In genomic region chr1:17125756-17126237, GRCh38 we compare ENCODE assay signal across 8 cellular contexts. TPM values are rescaled to one million over a fixed set of nuclear protein-coding genes. Genes with fewer than 3 reads are reported as not detected.
A peak's percentile ranks its signal among the peaks of the same experiment; 100 is the strongest.
DNase-seq lines count a peak whose midpoint lies in the region; ATAC-seq and TF ChIP-seq lines count a peak whose summit lies in the region.

No MANE protein-coding gene starts in this region.

- TF ChIP-seq POLR2A in upper lobe of left lung (IDR thresholded peaks at IDR 0.05) = no peak

- peak; percentile 97 for TF ChIP-seq RAD21 in SK-N-SH (IDR thresholded peaks at IDR 0.05; ENCODE audit: low read length)

- H3K9ac ChIP-seq in SK-N-SH = no peak overlapping the region

- H3K36me3 ChIP-seq in SK-N-SH (replicated peaks in 1 of 2; ENCODE audit: control insufficient read depth in 1 of 2, insufficient read depth in 2 of 2, low read length in 1 of 2) (no peaks in the 10 kb centered on the region), upper lobe of left lung (no peaks in the 10 kb centered on the region)

- peak overlapping the region in 1 of 2 experiments; percentile 12; a peak in 1 of 4 replicates for H3K4me3 ChIP-seq in SK-N-SH (ENCODE audit: low read depth in 2 of 2, low read length in 1 of 2)
- H3K4me3 ChIP-seq in upper lobe of left lung = no peak overlapping the region

- H4K20me1 ChIP-seq in SK-N-SH (ENCODE audit: insufficient read depth) = no peaks in the 10 kb centered on the region

- 26% methylated on average over 16 of the region's 16 CpGs for WGBS in SK-N-SH (ENCODE audit: low lambda C conversion rate)
- 18 to 50% methylated on average over 5 to 16 of the region's 16 CpGs for WGBS in upper lobe of left lung, 2 donors

- intact Hi-C loops in posterior cingulate gyrus (cut with DNase I) = loop anchor here (1.0 to 2.0 kb wide), 4 partner anchors 67 to 281 kb away; no protein-coding TSS in a partner anchor

- no peaks in the 10 kb centered on the region for H3K79me2 ChIP-seq in SK-N-SH (ENCODE audit: insufficient read depth)

- peak; percentile 94 for DNase-seq in GM03348 (ENCODE audit: low spot score)
- peak; percentile 76 for DNase-seq in LHCN-M2 (ENCODE audit: low read depth)
- DNase-seq in SK-N-SH = peak; percentile 90
- DNase-seq in activated naive CD4-positive, alpha-beta T cell treated with Interleukin-2 at 50 U/mL for 16 hours = peak; percentile 82
- peak; percentile 92 for DNase-seq in glomerular visceral epithelial cell (ENCODE audit: extremely low spot score)
- peak; percentile 70 to 98 (median 92) for DNase-seq in posterior cingulate gyrus
- peak; percentile 91 to 94 for DNase-seq in upper lobe of left lung

- no peaks in the 10 kb centered on the region for H3K27me3 ChIP-seq in SK-N-SH (ENCODE audit: insufficient read depth)
- no peaks in the 10 kb centered on the region for H3K27me3 ChIP-seq in upper lobe of left lung

- ATAC-seq in upper lobe of left lung (ENCODE audit: low FRiP score in 2 of 2) (peak; percentile 87 to 91), GM18517 (IDR thresholded peaks at IDR 0.05; ENCODE audit: unreplicated experiment) (no peak)

- H3K9me3 ChIP-seq in SK-N-SH (no peaks in the 10 kb centered on the region), upper lobe of left lung (no peaks in the 10 kb centered on the region)

- H3K27ac ChIP-seq in SK-N-SH (ENCODE audit: low read depth in 2 of 2, low read length in 1 of 2) (no peak overlapping the region), upper lobe of left lung (no peak overlapping the region)

- POLR2A ChIA-PET in SK-N-SH (lab: Yijun Ruan, JAX) = no interaction called here

- no peak for TF ChIP-seq EP300 in SK-N-SH (IDR thresholded peaks at IDR 0.05; ENCODE audit: borderline replicate concordance in 1 of 2, low read depth in 1 of 2, low read length in 1 of 2)
- no peak for TF ChIP-seq EP300 in upper lobe of left lung (IDR thresholded peaks at IDR 0.05)

- peaks cover 38% of the 10 kb centered on the region for H3F3A ChIP-seq in SK-N-SH (replicated peaks; ENCODE audit: insufficient read depth)

- H3K9me2 ChIP-seq in SK-N-SH = no peaks in the 10 kb centered on the region

- no peak overlapping the region for H3K4me2 ChIP-seq in SK-N-SH

- H3K4me1 ChIP-seq in SK-N-SH (ENCODE audit: control insufficient read depth in 1 of 2, insufficient read depth in 2 of 2, low read depth in 1 of 2, low read length in 1 of 2) = peaks cover 0 to 32% of the 10 kb centered on the region in 2 experiments; a peak in 3 of 4 replicates
- H3K4me1 ChIP-seq in upper lobe of left lung = peaks cover 16 to 42% (median 27%) of the 10 kb centered on the region in 4 donors

- CTCF ChIA-PET in SK-N-SH (lab: Yijun Ruan, JAX) = interaction anchor here (0.5 to 24.7 kb wide), 73 partner anchors 8 to 285 kb away, joined by 3 to 462 read pairs (median 5); partner anchors contain the start of genes PADI1 and PADI3

- H2AFZ ChIP-seq in SK-N-SH (ENCODE audit: low read depth) = peak overlapping the region; percentile 92; the same call in 1 of the 2 replicates

- TF ChIP-seq CTCF in SK-N-SH (IDR thresholded peaks at IDR 0.05) (peak; percentile 94), upper lobe of left lung (IDR thresholded peaks at IDR 0.05) (peak; percentile 80 to 94 (median 88))

TF ChIP-seq in SK-N-SH, 30 proteins besides CTCF, POLR2A, EP300 and RAD21:
- TF ChIP-seq USF1 (IDR thresholded peaks at IDR 0.05; ENCODE audit: borderline replicate concordance, low read depth) = no peak
- TF ChIP-seq CHD2 (IDR thresholded peaks at IDR 0.05; ENCODE audit: low read length, partially characterized antibody) = no peak
- no peak for TF ChIP-seq TEAD4 (IDR thresholded peaks at IDR 0.05; ENCODE audit: borderline replicate concordance, insufficient read depth)
- TF ChIP-seq POLR2AphosphoS5 (IDR thresholded peaks at IDR 0.05; ENCODE audit: low read depth, low read length) = no peak
- TF ChIP-seq SMC3 (IDR thresholded peaks at IDR 0.05; ENCODE audit: low read depth, low read length) = peak; percentile 99
- TF ChIP-seq MAX (IDR thresholded peaks at IDR 0.05; ENCODE audit: low read depth) = no peak
- no peak for TF ChIP-seq NRF1 (IDR thresholded peaks at IDR 0.05; ENCODE audit: low read depth, low read length)
- TF ChIP-seq FOXJ3 (CRISPR knock-in tag; IDR thresholded peaks at IDR 0.05) = no peak
- TF ChIP-seq USF2 (IDR thresholded peaks at IDR 0.05; ENCODE audit: borderline replicate concordance, low read depth, low read length) = no peak
- no peak for TF ChIP-seq JUND (IDR thresholded peaks at IDR 0.05)
- TF ChIP-seq RCOR1 (IDR thresholded peaks at IDR 0.05; ENCODE audit: low read length) = 0 out of 2 replicates have a peak, but pooled peaks have one; percentile 41

RNA-seq across cellular contexts. Expression of gene PADI2, which starts 6.5 kb away (rescaled TPM):
- total RNA-seq in LHCN-M2 (2014; rRNA removed) (0.38 and 0.86 TPM in 2 replicates), upper lobe of left lung (10 to 100 TPM in 2 of 6 donors, 1 to 10 TPM in 4; 1.9 to 25.2 (median 4.9) TPM)
- 3.9 TPM for polyA plus RNA-seq in LHCN-M2 (2012)
- polyA plus RNA-seq in SK-N-SH (2012; rRNA removed) = 0.52 and 0.58 TPM in 2 replicates
- 0.42 and 0.59 TPM in 2 replicates for polyA plus RNA-seq in SK-N-SH (2012; cell fraction: cytosol; rRNA removed)
- polyA plus RNA-seq in SK-N-SH (2012; cell fraction: nucleus; rRNA removed) = 1.2 and 1.4 TPM in 2 replicates
